Comparison of ENCODE assay signal across 18 cellular contexts in genomic region chr21:41234574-41234973, GRCh38.
"Had no signal": no experiment of that assay in that cellular context is flagged by ENCODE, and none has a peak within 500 bp of the region (broad histone marks: within the 10 kb centered on the region; RNA-seq: fewer than 3 reads in every experiment).

No MANE protein-coding gene starts in this region.

- H3K4me1 ChIP-seq: esophagus squamous epithelium, left lung, parathyroid adenoma, thyroid gland had no signal

- H3K4me3 ChIP-seq: esophagus squamous epithelium, hepatocyte, left lung, thyroid gland had no signal

- H3K9me3 ChIP-seq: esophagus squamous epithelium, left lung, neutrophil, thyroid gland had no signal

- DNase-seq: activated CD4-positive, alpha-beta T cell treated with anti-CD3 and anti-CD28 coated beads, Interleukin-2, amount 10 ng/mL, durations not matched to agents 7 days and 5 days; activated CD8-positive, alpha-beta memory T cell treated with anti-CD3 and anti-CD28 coated beads, Interleukin-2, amount 50 U/mL, for 48 hours; activated naive CD4-positive, alpha-beta T cell; anterior cingulate cortex; cortex of kidney; effector CD8-positive, alpha-beta T cell; esophagus squamous epithelium; left lung; natural killer cell; stimulated activated CD4-positive, alpha-beta T cell treated with anti-CD3 and anti-CD28 coated beads, Interleukin-2, amount 100 ng/mL, for 24 hours; stimulated activated naive B cell treated with anti-CD40 and anti-IgM and Interleukin-4, amounts not matched to agents 10 μg/mL and 1 μg/mL and 100 μg/mL, for 72 hours; thyroid gland had no signal

- H3K27ac ChIP-seq: esophagus squamous epithelium, hepatocyte, left lung, neutrophil, parathyroid adenoma, thyroid gland had no signal

- FAIRE-seq: endothelial cell of umbilical vein, keratinocyte, urothelium cell line had no signal

- H3K9ac ChIP-seq: parathyroid adenoma had no signal

- ATAC-seq: left lung, natural killer cell had no signal

- H3K36me3 ChIP-seq: neutrophil had no signal
